9 cellular contexts compared by ENCODE assay signal in the genomic region with DNA sequence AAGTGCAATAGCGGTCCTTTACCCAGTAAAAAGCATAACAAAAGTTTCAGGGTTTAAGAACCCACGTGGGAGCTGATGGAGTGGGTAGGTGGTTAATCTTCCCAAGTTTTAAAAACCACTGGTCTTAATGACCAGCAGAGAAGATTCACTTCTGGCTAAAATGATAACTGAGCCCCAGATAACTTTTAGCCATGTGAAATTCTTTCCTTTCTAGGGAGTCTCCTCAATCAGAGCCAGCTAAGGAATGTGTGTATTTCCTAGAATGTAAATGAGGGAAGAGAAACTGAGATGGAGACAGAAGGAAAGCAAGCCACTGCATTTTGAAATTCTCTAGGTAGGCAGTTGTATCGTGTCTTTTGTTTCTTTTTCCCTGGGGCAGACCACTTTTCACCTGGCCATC. TPM values are rescaled to one million over a fixed set of nuclear protein-coding genes. Genes with fewer than 3 reads are reported as not detected.
DNase-seq lines count a peak whose midpoint lies in the region; ATAC-seq and TF ChIP-seq lines count a peak whose summit lies in the region.
"Had no signal": no experiment of that assay in that cellular context is flagged by ENCODE, and none has a peak within 500 bp of the region (broad histone marks: within the 10 kb centered on the region; RNA-seq: fewer than 3 reads in every experiment).

No MANE protein-coding gene starts in this region.

- peaks cover 3% of the 10 kb centered on the region for H3K4me1 ChIP-seq in iPS-15b (ENCODE audit: control insufficient read depth, insufficient read depth, low read length)
- H3K4me1 ChIP-seq in adrenal gland (replicated peaks in 1 of 2), result peaks cover 0 to 9% of the 10 kb centered on the region in 2 donors

- intact Hi-C loops in Calu3 (cut with micrococcal nuclease; ENCODE audit: unreplicated experiment), result loop anchor here (10.0 kb wide), 1 partner anchor 96 kb away; the partner anchor contains the start of gene CLUL1
- intact Hi-C loops in adrenal gland (cut with DNase I), result no loop called here

- TF ChIP-seq CTCF in Calu3 (IDR thresholded peaks at IDR 0.05; ENCODE audit: unreplicated experiment), result no peak
- TF ChIP-seq CTCF in WERI-Rb-1 (IDR thresholded peaks at IDR 0.05; ENCODE audit: low read depth, low read length), result no peak
- TF ChIP-seq CTCF in adrenal gland (IDR thresholded peaks at IDR 0.05), result no peak

- no TSS peak for BruUV-seq in Calu3 (replicated peaks; lab: Mats Ljungman, UMichigan)

- H3K36me3 Mint-ChIP-seq in Calu3 (ENCODE audit: insufficient read depth, unreplicated experiment), result no peaks in the 10 kb centered on the region

- H3K36me3 ChIP-seq in WERI-Rb-1, result no peaks in the 10 kb centered on the region
- H3K36me3 ChIP-seq in iPS-15b (ENCODE audit: control insufficient read depth, insufficient read depth, low read length), result no peaks in the 10 kb centered on the region
- H3K36me3 ChIP-seq in adrenal gland (replicated peaks in 1 of 2), result no peaks in the 10 kb centered on the region

- H3K9ac ChIP-seq in iPS-15b (ENCODE audit: low read depth, low read length), result no peak overlapping the region

- CTCF ChIA-PET in Calu3 (lab: Charles Lee), result no interaction called here

- peak overlapping the region; percentile 60 for H3K4me3 ChIP-seq in WERI-Rb-1 (ENCODE audit: low read depth, low read length)
- peak overlapping the region; percentile 70 for H3K4me3 ChIP-seq in iPS-15b (ENCODE audit: low read depth, low read length)
- H3K4me3 ChIP-seq in skeletal muscle cell (ENCODE audit: low read depth, low read length), result peak overlapping the region; percentile 53
- H3K4me3 ChIP-seq in adrenal gland, result no peak overlapping the region

- H3K27ac ChIP-seq in WERI-Rb-1 (no peak overlapping the region), adrenal gland (no peak overlapping the region)

- H3K27me3 ChIP-seq in WERI-Rb-1 (ENCODE audit: insufficient read depth, low read depth, severe bottlenecking) (peaks cover 24% of the 10 kb centered on the region), iPS-15b (ENCODE audit: control insufficient read depth, insufficient read depth, low read length) (peaks cover 47% of the 10 kb centered on the region), adrenal gland (peaks cover 20% of the 10 kb centered on the region)

- TF ChIP-seq POLR2A in adrenal gland (IDR thresholded peaks at IDR 0.05), result no peak

- no peak for ATAC-seq in GM19467 (IDR thresholded peaks at IDR 0.05; ENCODE audit: unreplicated experiment)

- peaks cover 5% of the 10 kb centered on the region for H3K4me1 Mint-ChIP-seq in Calu3 (ENCODE audit: low read depth, unreplicated experiment)

- H3K4me3 Mint-ChIP-seq in Calu3 (ENCODE audit: low read depth, unreplicated experiment), result peak overlapping the region; percentile 52

- H3K9me3 ChIP-seq in WERI-Rb-1 (ENCODE audit: severe bottlenecking) (no peaks in the 10 kb centered on the region), iPS-15b (ENCODE audit: control insufficient read depth, insufficient read depth, low read length) (no peaks in the 10 kb centered on the region), adrenal gland (replicated peaks in 1 of 3) (no peaks in the 10 kb centered on the region)

- no peaks in the 10 kb centered on the region for H3K9me3 Mint-ChIP-seq in Calu3 (ENCODE audit: low read depth, unreplicated experiment)

- WGBS in adrenal gland, 4 donors, result 26 to 39% (median 31%) methylated on average over 3 of the region's 3 CpGs

- H3K27ac Mint-ChIP-seq in Calu3 (ENCODE audit: unreplicated experiment), result no peak overlapping the region

- peaks cover 26% of the 10 kb centered on the region for H3K27me3 Mint-ChIP-seq in Calu3 (ENCODE audit: unreplicated experiment)

- DNase-seq in Calu3, result no peak
- DNase-seq in WERI-Rb-1, result no peak
- DNase-seq in skeletal muscle cell (ENCODE audit: low read depth), result no peak
- no peak for DNase-seq in adrenal gland
- DNase-seq in NCI-H1436 (lab: John Stamatoyannopoulos, UW), result no peak
- no peak for DNase-seq in GF-D8 (lab: John Stamatoyannopoulos, UW)
- DNase-seq: T-helper 9 cell had no signal

RNA-seq across cellular contexts. Expression of gene COLEC12, which starts 1.6 kb away (rescaled TPM):
- total RNA-seq in Calu3 (2022) (not detected in 2 replicates), adrenal gland (10 to 100 TPM in 5 of 8 donors, 1 to 10 TPM in 3; 5.1 to 19.5 (median 14.0) TPM)
- 1 to 10 TPM; 1.5 to 2.9 (median 2.8) TPM for polyA plus RNA-seq in adrenal gland

Comparison
In these comparisons a context has a peak if more than half of its experiments do, and no peak if none do; other contexts are left out.
1. H3K4me3 ChIP-seq: peak in WERI-Rb-1 (single experiment), iPS-15b (single experiment) and skeletal muscle cell (single experiment); none in adrenal gland (0 of 4).